ENCODE assay signal across 21 cellular contexts in genomic region chr17:46815474-46816353, GRCh38. TPM values are rescaled to one million over a fixed set of nuclear protein-coding genes. Genes with fewer than 3 reads are reported as not detected.
"Had no signal": no experiment of that assay in that cellular context is flagged by ENCODE, and none has a peak within 500 bp of the region (broad histone marks: within the 10 kb centered on the region; RNA-seq: fewer than 3 reads in every experiment).

No MANE protein-coding gene starts in this region.

- H3K27ac Mint-ChIP-seq: activated naive CD8-positive, alpha-beta T cell treated with anti-CD3 and anti-CD28 coated beads, Interleukin-2, amount 50 U/mL, for 24 hours; activated T-helper 1 cell treated with anti-CD3 and anti-CD28 coated beads, Interleukin-12 subunit alpha, Interleukin-12 subunit beta, Interleukin-2, Interleukin-4 antibody, amounts not matched to agents 30 ng/mL and 10 ng/mL and 1 ng/mL, durations not matched to agents 14 hours and 24 hours and 36 hours; memory B cell had no signal

- ATAC-seq: activated CD4-positive, CD25-positive, alpha-beta regulatory T cell treated with anti-CD3 and anti-CD28 coated beads, Interleukin-2, amount 50 U/mL, for 24 hours; activated naive CD8-positive, alpha-beta T cell treated with anti-CD3 and anti-CD28 coated beads, Interleukin-2, amount 50 U/mL, for 24 hours; left lobe of liver; T-cell had no signal

- DNase-seq: activated CD4-positive, alpha-beta T cell treated with anti-CD3 and anti-CD28 coated beads, Interleukin-2, amount 50 U/mL, for 1 hour; activated CD8-positive, alpha-beta memory T cell treated with anti-CD3 and anti-CD28 coated beads for 24 hours; activated naive CD4-positive, alpha-beta T cell treated with Interleukin-2 at 50 U/mL for 16 hours; activated naive CD8-positive, alpha-beta T cell treated with anti-CD3 and anti-CD28 coated beads, Interleukin-2, amount 50 U/mL, for 24 hours; aorta; dermis blood vessel endothelial cell; stimulated activated CD4-positive, alpha-beta T cell treated with anti-CD3 and anti-CD28 coated beads, Interleukin-12 subunit alpha, Interleukin-12 subunit beta, amount 100 ng/mL, for 4 hours; stimulated activated CD4-positive, alpha-beta T cell treated with anti-CD3 and anti-CD28 coated beads, Interleukin-2, amount 100 ng/mL, for 24 hours; stomach; T-cell; T-helper 9 cell had no signal

- H3K9ac ChIP-seq: parathyroid adenoma had no signal

- H3K36me3 ChIP-seq: breast epithelium, stomach, thoracic aorta had no signal

- FAIRE-seq: islet of Langerhans had no signal

- H3K36me3 Mint-ChIP-seq: memory B cell, T-cell had no signal

- H3K79me2 ChIP-seq: parathyroid adenoma had no signal

- H3K4me3 Mint-ChIP-seq: activated naive CD8-positive, alpha-beta T cell treated with anti-CD3 and anti-CD28 coated beads, Interleukin-2, amount 50 U/mL, for 24 hours; activated T-helper 1 cell treated with anti-CD3 and anti-CD28 coated beads, Interleukin-12 subunit alpha, Interleukin-12 subunit beta, Interleukin-2, Interleukin-4 antibody, amounts not matched to agents 30 ng/mL and 10 ng/mL and 1 ng/mL, durations not matched to agents 14 hours and 24 hours and 36 hours; memory B cell; T-cell had no signal

- H3K27ac ChIP-seq: breast epithelium, parathyroid adenoma, stomach, thoracic aorta had no signal

- H3K9me3 ChIP-seq: breast epithelium, stomach, thoracic aorta had no signal

- H2AFZ ChIP-seq: parathyroid adenoma had no signal

- H3K9me3 Mint-ChIP-seq: activated naive CD8-positive, alpha-beta T cell treated with anti-CD3 and anti-CD28 coated beads, Interleukin-2, amount 50 U/mL, for 24 hours; activated T-helper 1 cell treated with anti-CD3 and anti-CD28 coated beads, Interleukin-12 subunit alpha, Interleukin-12 subunit beta, Interleukin-2, Interleukin-4 antibody, amounts not matched to agents 30 ng/mL and 10 ng/mL and 1 ng/mL, durations not matched to agents 14 hours and 24 hours and 36 hours; memory B cell; nephron; T-cell had no signal

- H3K4me3 ChIP-seq: breast epithelium, stomach, thoracic aorta had no signal

RNA-seq across cellular contexts. Expression of gene WNT9B, which starts 35.7 kb away (rescaled TPM):
- total RNA-seq: activated T-helper 1 cell treated with anti-CD3 and anti-CD28 coated beads, Interleukin-12 subunit alpha, Interleukin-12 subunit beta, Interleukin-2, Interleukin-4 antibody, amounts not matched to agents 30 ng/mL and 10 ng/mL and 1 ng/mL, durations not matched to agents 14 hours and 24 hours and 36 hours; chondrocyte; dermis blood vessel endothelial cell; left lobe of liver; stomach; T-cell had no signal
